8 cellular contexts compared by ENCODE assay signal in genomic region chr17:8382880-8383142, GRCh38. TPM values are rescaled to one million over a fixed set of nuclear protein-coding genes. Genes with fewer than 3 reads are reported as not detected.
DNase-seq lines count a peak whose midpoint lies in the region; ATAC-seq and TF ChIP-seq lines count a peak whose summit lies in the region.

No MANE protein-coding gene starts in this region.

- H3K4ac ChIP-seq in mesenchymal stem cell (ENCODE audit: low read depth in 1 of 2, low read length in 2 of 2): peak overlapping the region in 1 of 2 experiments; percentile 52

- TF ChIP-seq CTCF in 22Rv1 (IDR thresholded peaks at IDR 0.05) (no peak), brain microvascular endothelial cell (IDR thresholded peaks at IDR 0.05; ENCODE audit: low read depth, low read length, missing control alignments) (no peak)

- H3K27me3 ChIP-seq in brain microvascular endothelial cell (replicated peaks) (no peaks in the 10 kb centered on the region), mesenchymal stem cell (ENCODE audit: control insufficient read depth in 1 of 2, insufficient read depth in 1 of 2, low read length in 2 of 2) (no peaks in the 10 kb centered on the region)

- H3K79me1 ChIP-seq in mesenchymal stem cell (replicated peaks; ENCODE audit: low read length, poor library complexity, severe bottlenecking): no peaks in the 10 kb centered on the region

- H3K27ac ChIP-seq in 22Rv1 (peak overlapping the region; percentile 92), brain microvascular endothelial cell (peak overlapping the region; percentile 78), mesenchymal stem cell (ENCODE audit: low read length, poor library complexity, severe bottlenecking) (peak overlapping the region; percentile 95), caudate nucleus (ENCODE audit: low read depth, low read length) (no peak overlapping the region)

- peak overlapping the region; percentile 98 for H2BK5ac ChIP-seq in mesenchymal stem cell (ENCODE audit: low read depth, low read length, poor library complexity, severe bottlenecking)

- ATAC-seq in HG03039 (IDR thresholded peaks at IDR 0.05; ENCODE audit: unreplicated experiment) (peak; percentile 3), HG03175 (IDR thresholded peaks at IDR 0.05; ENCODE audit: unreplicated experiment) (no peak), HG02759 (IDR thresholded peaks at IDR 0.05; ENCODE audit: unreplicated experiment) (no peak)

- H3K4me1 ChIP-seq in mesenchymal stem cell (ENCODE audit: control insufficient read depth, insufficient read depth, low read depth, low read length): peaks cover 16% of the 10 kb centered on the region

- no peak overlapping the region for H4K8ac ChIP-seq in mesenchymal stem cell (ENCODE audit: low read length)

- H3K9ac ChIP-seq in mesenchymal stem cell (ENCODE audit: low read length): peak overlapping the region; percentile 98

- H2BK15ac ChIP-seq in mesenchymal stem cell (ENCODE audit: low read depth, poor library complexity, severe bottlenecking): no peak overlapping the region

- H3K36me3 ChIP-seq in brain microvascular endothelial cell (replicated peaks): peaks cover 39% of the 10 kb centered on the region
- peaks cover 14 to 42% of the 10 kb centered on the region in 2 experiments for H3K36me3 ChIP-seq in mesenchymal stem cell (ENCODE audit: control insufficient read depth in 1 of 2, insufficient read depth in 2 of 2, low read depth in 1 of 2, low read length in 2 of 2)

- DNase-seq in brain microvascular endothelial cell (no peak), mesenchymal stem cell (no peak), caudate nucleus (lab: John Stamatoyannopoulos, UW) (no peak), DMS114 treated with DMSO at 0.1 percent for 48 hours (lab: John Stamatoyannopoulos, UW; ENCODE audit: unreplicated experiment) (no peak)

- no peak overlapping the region for H2BK120ac ChIP-seq in mesenchymal stem cell (ENCODE audit: low read depth, low read length)

- H2AK5ac ChIP-seq in mesenchymal stem cell (ENCODE audit: low read length, severe bottlenecking): no peak overlapping the region

- H3K23ac ChIP-seq in mesenchymal stem cell (ENCODE audit: low read length in 2 of 2): no peak overlapping the region

- no peak overlapping the region for H2AFZ ChIP-seq in mesenchymal stem cell (ENCODE audit: low read depth, low read length)

- H3K18ac ChIP-seq in mesenchymal stem cell (ENCODE audit: low read depth in 1 of 2, low read length in 2 of 2): peak overlapping the region; percentile 33 to 44

- no peak overlapping the region for H2BK12ac ChIP-seq in mesenchymal stem cell (ENCODE audit: low read length in 2 of 2)

- no peaks in the 10 kb centered on the region for H3K9me3 ChIP-seq in mesenchymal stem cell (ENCODE audit: control insufficient read depth, low read length)

- H3K14ac ChIP-seq in mesenchymal stem cell (ENCODE audit: low read length in 2 of 2): no peak overlapping the region

- H4K91ac ChIP-seq in mesenchymal stem cell (ENCODE audit: low read length): no peak overlapping the region

- under 1% methylated on average over 15 of the region's 15 CpGs for WGBS in mesenchymal stem cell

- H3K4me3 ChIP-seq in brain microvascular endothelial cell (ENCODE audit: low read depth, low read length) (peak overlapping the region; percentile 66), mesenchymal stem cell (ENCODE audit: insufficient read depth in 1 of 2, low read depth in 1 of 2, low read length in 2 of 2) (peak overlapping the region; percentile 80 to 96)

- in situ Hi-C loops in brain microvascular endothelial cell (cut with HindIII; ENCODE audit: low pct_ligation_motif_present, low sequenced_read_pairs): no loop called here

- no peak overlapping the region for H3K4me2 ChIP-seq in mesenchymal stem cell (ENCODE audit: low read length, poor library complexity, severe bottlenecking)

RNA-seq across cellular contexts. Expression of gene RPL26, which starts 0.2 kb away (rescaled TPM):
- polyA plus RNA-seq in mesenchymal stem cell (2013, experiment 1 of 2): 6,000 TPM
- 5,819 TPM for polyA plus RNA-seq in mesenchymal stem cell (2013, experiment 2 of 2)

RNA-seq across cellular contexts. Expression of gene RNF222, which starts 14.8 kb away (rescaled TPM):
- polyA plus RNA-seq in mesenchymal stem cell (2013, experiment 1 of 2): not detected
- polyA plus RNA-seq in mesenchymal stem cell (2013, experiment 2 of 2): not detected

RNA-seq across cellular contexts. Expression of gene ODF4, which starts 43.2 kb away (rescaled TPM):
- not detected for polyA plus RNA-seq in mesenchymal stem cell (2013, experiment 1 of 2)
- polyA plus RNA-seq in mesenchymal stem cell (2013, experiment 2 of 2): not detected

RNA-seq across cellular contexts. Expression of gene NDEL1, which starts 52.9 kb away (rescaled TPM):
- polyA plus RNA-seq in mesenchymal stem cell (2013, experiment 1 of 2): 64.7 TPM
- polyA plus RNA-seq in mesenchymal stem cell (2013, experiment 2 of 2): 65.9 TPM
